1 cellular context compared by ENCODE assay signal in genomic region chr2:152127628-152128027, GRCh38.
TF ChIP-seq lines count a peak whose summit lies in the region.

No MANE protein-coding gene starts in this region.

TF ChIP-seq in H1, 55 proteins besides CTCF, POLR2A, EP300 and RAD21:
- TF ChIP-seq GTF2F1 (IDR thresholded peaks at IDR 0.05; ENCODE audit: borderline replicate concordance, low read depth, low read length) (no peak), FOSL1 (IDR thresholded peaks at IDR 0.05; ENCODE audit: insufficient read depth, low read depth, low read length) (no peak), TAF1 (IDR thresholded peaks at IDR 0.05; ENCODE audit: low read depth, low read length) (no peak), MAX (IDR thresholded peaks at IDR 0.05) (no peak), SP1 (IDR thresholded peaks at IDR 0.05; ENCODE audit: low read depth, low read length) (no peak), USF2 (IDR thresholded peaks at IDR 0.05; ENCODE audit: low read length) (no peak), CREB1 (IDR thresholded peaks at IDR 0.05) (no peak), NRF1 (IDR thresholded peaks at IDR 0.05; ENCODE audit: low read depth, low read length) (no peak), JUN (IDR thresholded peaks at IDR 0.05; ENCODE audit: low read depth, low read length) (no peak), CEBPB (IDR thresholded peaks at IDR 0.05; ENCODE audit: low read depth, low read length) (no peak), BACH1 (IDR thresholded peaks at IDR 0.05; ENCODE audit: low read length) (no peak), KDM5A (IDR thresholded peaks at IDR 0.05; ENCODE audit: low read length) (no peak), EZH2 (IDR thresholded peaks at IDR 0.05; ENCODE audit: low read depth, low read length, severe bottlenecking) (no peak), YY1 (IDR thresholded peaks at IDR 0.05; ENCODE audit: low read depth, low read length) (no peak), RBBP5 (IDR thresholded peaks at IDR 0.05; ENCODE audit: borderline replicate concordance, low read depth, low read length) (no peak)
